In the genomic region with DNA sequence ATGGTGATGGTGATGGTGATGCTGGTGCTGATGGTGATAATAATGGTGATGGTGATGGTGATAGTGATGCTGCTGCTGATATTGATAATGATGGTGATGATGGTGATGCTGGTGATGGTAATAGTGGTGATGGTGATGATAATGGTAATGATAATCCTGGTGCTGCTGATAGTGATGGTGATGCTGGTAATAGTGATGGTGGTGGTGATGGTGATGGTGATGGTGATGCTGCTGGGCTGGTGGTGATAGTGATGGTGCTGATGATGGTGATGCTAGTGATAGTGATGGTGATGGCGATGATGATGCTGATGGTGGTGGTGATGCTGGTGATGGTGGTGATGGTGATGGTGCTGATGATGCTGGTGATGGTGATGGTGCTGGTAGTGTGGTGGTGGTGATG, we compare ENCODE assay signal across 25 cellular contexts. TPM values are rescaled to one million over a fixed set of nuclear protein-coding genes. Genes with fewer than 3 reads are reported as not detected.
DNase-seq lines count a peak whose midpoint lies in the region; FAIRE-seq and TF ChIP-seq lines count a peak whose summit lies in the region.
"Had no signal": no experiment of that assay in that cellular context is flagged by ENCODE, and none has a peak within 500 bp of the region (broad histone marks: within the 10 kb centered on the region; RNA-seq: fewer than 3 reads in every experiment).

No MANE protein-coding gene starts in this region.

- H2BK20ac ChIP-seq in H1 (ENCODE audit: low read length) = no peak overlapping the region

- H3K4me2 ChIP-seq in H1 (ENCODE audit: insufficient read depth in 1 of 2, low read depth in 2 of 2, low read length in 2 of 2) (no peak overlapping the region), mesenchymal stem cell (ENCODE audit: low read length, poor library complexity, severe bottlenecking) (no peak overlapping the region), neuronal stem cell (ENCODE audit: insufficient read depth, low read length, poor library complexity, severe bottlenecking) (no peak overlapping the region)
- H3K4me2 ChIP-seq: A549; BLaER1 treated with 17β-estradiol and CSF1 and Interleukin-3, amounts not matched to agents 10 nM and 100 nM; GM23338 had no signal

- TF ChIP-seq RAD21 in H1 (IDR thresholded peaks at IDR 0.05 in 1 of 2, conservative IDR thresholded peaks at IDR 0.05 in 1 of 2; ENCODE audit: low read depth in 2 of 2, low read length in 2 of 2) = no peak

- no peak overlapping the region for H2AK5ac ChIP-seq in H1 (ENCODE audit: low read depth, low read length)
- no peak overlapping the region for H2AK5ac ChIP-seq in mesenchymal stem cell (ENCODE audit: low read length, severe bottlenecking)
- no peak overlapping the region for H2AK5ac ChIP-seq in neuronal stem cell (ENCODE audit: low read depth, low read length)

- H3K9me3 ChIP-seq in HEK293 (ENCODE audit: control insufficient read depth, insufficient read depth, low read depth, low read length) (no peaks in the 10 kb centered on the region), H1 (ENCODE audit: insufficient read depth in 2 of 2, low read depth in 1 of 2, low read length in 1 of 2) (no peaks in the 10 kb centered on the region), mesenchymal stem cell (ENCODE audit: control insufficient read depth, low read length) (no peaks in the 10 kb centered on the region), neuronal stem cell (replicated peaks in 1 of 2; ENCODE audit: control insufficient read depth in 2 of 2, insufficient read depth in 1 of 2, low read depth in 1 of 2, low read length in 2 of 2) (peaks cover 0 to 4% of the 10 kb centered on the region in 2 donors)
- H3K9me3 ChIP-seq: A549; BE2C; BLaER1 treated with 17β-estradiol and CSF1 and Interleukin-3, amounts not matched to agents 10 nM and 100 nM; HAP-1 had no signal

- H2BK120ac ChIP-seq in H1 (replicated peaks; ENCODE audit: low read depth, low read length) (no peak overlapping the region), mesenchymal stem cell (ENCODE audit: low read depth, low read length) (no peak overlapping the region), neuronal stem cell (ENCODE audit: low read depth, low read length) (no peak overlapping the region)

- H4K91ac ChIP-seq in H1 (replicated peaks; ENCODE audit: insufficient read length, low read length) (no peak overlapping the region), mesenchymal stem cell (ENCODE audit: low read length) (no peak overlapping the region), neuronal stem cell (ENCODE audit: low read depth, low read length, poor library complexity) (no peak overlapping the region)

- H4K8ac ChIP-seq in H1 (ENCODE audit: extremely low read depth, insufficient read depth, low read length) = no peak overlapping the region
- H4K8ac ChIP-seq in mesenchymal stem cell (ENCODE audit: low read length) = peak overlapping the region; percentile 23
- no peak overlapping the region for H4K8ac ChIP-seq in neuronal stem cell (ENCODE audit: low read depth, low read length)

- CTCF ChIA-PET in HEK293 (lab: Yijun Ruan, JAX) = no interaction called here
- CTCF ChIA-PET in H1 (lab: Charles Lee; ENCODE audit: partially characterized antibody) = interaction anchor here (1.2 kb wide), 1 partner anchor 51 kb away, joined by 3 read pairs; no protein-coding TSS in a partner anchor

- H3K36me3 ChIP-seq in HEK293 (ENCODE audit: control insufficient read depth in 2 of 2, insufficient read depth in 1 of 2, low read length in 2 of 2) = no peaks in the 10 kb centered on the region
- H3K36me3 ChIP-seq in H1 (ENCODE audit: control insufficient read depth in 2 of 4, insufficient read depth in 4 of 4, low read length in 3 of 4) = no peaks in the 10 kb centered on the region
- no peaks in the 10 kb centered on the region for H3K36me3 ChIP-seq in mesenchymal stem cell (ENCODE audit: control insufficient read depth in 1 of 2, insufficient read depth in 2 of 2, low read depth in 1 of 2, low read length in 2 of 2)
- H3K36me3 ChIP-seq in neuronal stem cell (replicated peaks in 1 of 2; ENCODE audit: control insufficient read depth in 2 of 2, insufficient read depth in 2 of 2, low read length in 2 of 2) = no peaks in the 10 kb centered on the region
- H3K36me3 ChIP-seq: BE2C; BLaER1 treated with 17β-estradiol and CSF1 and Interleukin-3, amounts not matched to agents 10 nM and 100 nM; HAP-1 had no signal

- TF ChIP-seq POLR2A in H1 (IDR thresholded peaks at IDR 0.05; ENCODE audit: control extremely low read depth in 1 of 2, low read depth in 2 of 2, low read length in 2 of 2) = no peak

- peaks cover 9% of the 10 kb centered on the region; the same call in 1 of the 2 replicates for H3K23me2 ChIP-seq in H1 (ENCODE audit: low read depth, low read length)

- DNase-seq in H1 (ENCODE audit: low read depth in 1 of 2, low spot score in 2 of 2) = no peak
- no peak for DNase-seq in mesenchymal stem cell
- DNase-seq in neuronal stem cell (ENCODE audit: low spot score) = no peak
- no peak for DNase-seq in D721Med (ENCODE audit: insufficient read length, low spot score)
- no peak for DNase-seq in NCI-H2227 treated with DMSO at 0.1 percent for 48 hours (lab: John Stamatoyannopoulos, UW)
- DNase-seq in RKO (ENCODE audit: low spot score) = no peak
- DNase-seq: 8988T; ACHN; AML-193; BE2C; CD4-positive, alpha-beta T cell; CD8-positive, alpha-beta memory T cell; DMS53; DMS79 treated with DMSO at 0.1 percent for 48 hours; GF-D8 had no signal

- H3K4me1 ChIP-seq in HEK293 (ENCODE audit: control insufficient read depth, insufficient read depth, low read length) = no peaks in the 10 kb centered on the region
- H3K4me1 ChIP-seq in H1 (replicated peaks in 1 of 4; ENCODE audit: control insufficient read depth in 3 of 4, insufficient read depth in 4 of 4, low read length in 3 of 4) = no peaks in the 10 kb centered on the region
- no peaks in the 10 kb centered on the region for H3K4me1 ChIP-seq in mesenchymal stem cell (ENCODE audit: control insufficient read depth, insufficient read depth, low read depth, low read length)
- no peaks in the 10 kb centered on the region for H3K4me1 ChIP-seq in neuronal stem cell (ENCODE audit: control insufficient read depth in 2 of 2, insufficient read depth in 1 of 2, low read depth in 1 of 2, low read length in 2 of 2)
- H3K4me1 ChIP-seq: A549; BE2C; BLaER1 treated with 17β-estradiol and CSF1 and Interleukin-3, amounts not matched to agents 10 nM and 100 nM; HAP-1 had no signal

- H3K14ac ChIP-seq in H1 (ENCODE audit: insufficient read length) = no peak overlapping the region
- H3K14ac ChIP-seq in mesenchymal stem cell (ENCODE audit: low read length in 2 of 2) = no peak overlapping the region
- H3K14ac ChIP-seq in neuronal stem cell (ENCODE audit: low read length) = peak overlapping the region; percentile 14

- FAIRE-seq in H1 (lab: Jason Lieb, UNC) (no peak), D721Med (lab: Jason Lieb, UNC) (no peak)
- FAIRE-seq: A549, GM18507, H54 had no signal

- H3K4ac ChIP-seq in H1 (replicated peaks; ENCODE audit: insufficient read length, low read depth, low read length) (no peak overlapping the region), mesenchymal stem cell (ENCODE audit: low read depth in 1 of 2, low read length in 2 of 2) (no peak overlapping the region), neuronal stem cell (ENCODE audit: low read length) (no peak overlapping the region)

- H3K27me3 ChIP-seq in H1 (replicated peaks in 1 of 4; ENCODE audit: control insufficient read depth in 3 of 4, extremely low read depth in 1 of 4, insufficient read depth in 3 of 4, low read length in 3 of 4) = no peaks in the 10 kb centered on the region
- H3K27me3 ChIP-seq in mesenchymal stem cell (ENCODE audit: control insufficient read depth in 1 of 2, insufficient read depth in 1 of 2, low read length in 2 of 2) = peaks cover 0 to 44% of the 10 kb centered on the region in 2 experiments
- H3K27me3 ChIP-seq in neuronal stem cell (ENCODE audit: control insufficient read depth in 3 of 3, insufficient read depth in 3 of 3, low read depth in 1 of 3, low read length in 3 of 3) = no peaks in the 10 kb centered on the region
- H3K27me3 ChIP-seq: BE2C; BLaER1 treated with 17β-estradiol and CSF1 and Interleukin-3, amounts not matched to agents 10 nM and 100 nM had no signal

- no peak overlapping the region for H2BK12ac ChIP-seq in H1 (ENCODE audit: low read depth, low read length)
- H2BK12ac ChIP-seq in mesenchymal stem cell (ENCODE audit: low read length in 2 of 2) = no peak overlapping the region
- H2BK12ac ChIP-seq in neuronal stem cell (ENCODE audit: low read length) = no peak overlapping the region

- H3K56ac ChIP-seq in H1 (replicated peaks; ENCODE audit: insufficient read length, low read depth, low read length) = peak overlapping the region; percentile 93

- H3K27ac ChIP-seq in HEK293 (ENCODE audit: extremely low read depth, low read depth, low read length) (no peak overlapping the region), H1 (ENCODE audit: low read depth, low read length) (no peak overlapping the region), mesenchymal stem cell (ENCODE audit: low read length, poor library complexity, severe bottlenecking) (no peak overlapping the region), neuronal stem cell (replicated peaks; ENCODE audit: low read length) (no peak overlapping the region)
- H3K27ac ChIP-seq: A549; BLaER1 treated with 17β-estradiol and CSF1 and Interleukin-3, amounts not matched to agents 10 nM and 100 nM had no signal

- WGBS in H1 (ENCODE audit: extremely low coverage in 1 of 2, insufficient coverage in 1 of 2, insufficient read length in 1 of 2, insufficient replicate concordance in 2 of 2, low coverage in 1 of 2, low lambda C conversion rate in 2 of 2, missing lambda C conversion rate in 1 of 2), 2 experiments = 83% methylated on average over 1 of the region's 1 CpG; no CpG with 5 or more reads in 1 of the 2 experiments
- 89% methylated on average over 1 of the region's 1 CpG for WGBS in mesenchymal stem cell
- WGBS in neuronal stem cell (ENCODE audit: extremely low coverage in 2 of 2, insufficient read length in 2 of 2, insufficient replicate concordance in 1 of 2), 2 donors = no CpG with 5 or more reads among the region's 1 CpG

- POLR2A ChIA-PET in HEK293 (lab: Yijun Ruan, JAX) (no interaction called here), H1 (lab: Charles Lee; ENCODE audit: partially characterized antibody) (no interaction called here)

- H3K79me2 ChIP-seq in H1 (ENCODE audit: control insufficient read depth in 1 of 2, insufficient read depth in 2 of 2, low read length in 2 of 2) = no peaks in the 10 kb centered on the region

- no peak overlapping the region for H3K23ac ChIP-seq in H1 (ENCODE audit: insufficient read length)
- no peak overlapping the region for H3K23ac ChIP-seq in mesenchymal stem cell (ENCODE audit: low read length in 2 of 2)
- H3K23ac ChIP-seq in neuronal stem cell (ENCODE audit: low read depth, low read length, poor library complexity) = no peak overlapping the region

- H2AFZ ChIP-seq in H1 (ENCODE audit: low read length) = no peak overlapping the region
- H2AFZ ChIP-seq in mesenchymal stem cell (ENCODE audit: low read depth, low read length) = no peak overlapping the region
- H2AFZ ChIP-seq in neuronal stem cell (ENCODE audit: low read length) = no peak overlapping the region
- H2AFZ ChIP-seq: GM23338 had no signal

- H2BK5ac ChIP-seq in H1 (ENCODE audit: low read depth, low read length) (no peak overlapping the region), mesenchymal stem cell (ENCODE audit: low read depth, low read length, poor library complexity, severe bottlenecking) (no peak overlapping the region), neuronal stem cell (ENCODE audit: low read length) (no peak overlapping the region)

- no peak overlapping the region for H4K5ac ChIP-seq in H1 (ENCODE audit: insufficient read length, low read depth, low read length)

- H4K20me1 ChIP-seq in H1 (replicated peaks in 1 of 2; ENCODE audit: control insufficient read depth in 1 of 2, insufficient read depth in 2 of 2, low read length in 2 of 2) = peaks cover 0 to 6% of the 10 kb centered on the region in 2 experiments
- H4K20me1 ChIP-seq: BLaER1 treated with 17β-estradiol and CSF1 and Interleukin-3, amounts not matched to agents 10 nM and 100 nM had no signal

- H3K18ac ChIP-seq in H1 (ENCODE audit: extremely low read depth, low read length) (no peak overlapping the region), mesenchymal stem cell (ENCODE audit: low read depth in 1 of 2, low read length in 2 of 2) (no peak overlapping the region), neuronal stem cell (ENCODE audit: low read length) (no peak overlapping the region)

- no peak overlapping the region for H3K9ac ChIP-seq in H1 (replicated peaks in 1 of 4; ENCODE audit: extremely low read depth in 1 of 4, low read depth in 3 of 4, low read length in 3 of 4)
- no peak overlapping the region for H3K9ac ChIP-seq in mesenchymal stem cell (ENCODE audit: low read length)
- H3K9ac ChIP-seq in neuronal stem cell (ENCODE audit: low read depth, low read length, poor library complexity) = peak overlapping the region; percentile 57
- H3K9ac ChIP-seq: BLaER1 treated with 17β-estradiol and CSF1 and Interleukin-3, amounts not matched to agents 10 nM and 100 nM had no signal

- no peak overlapping the region for H3K4me3 ChIP-seq in HEK293 (ENCODE audit: low read depth, low read length)
- no peak overlapping the region for H3K4me3 ChIP-seq in H1 (ENCODE audit: extremely low read depth in 1 of 4, insufficient read depth in 2 of 4, low read depth in 3 of 4, low read length in 4 of 4)
- H3K4me3 ChIP-seq in mesenchymal stem cell (ENCODE audit: insufficient read depth in 1 of 2, low read depth in 1 of 2, low read length in 2 of 2) = no peak overlapping the region
- peak overlapping the region in 1 of 2 donors; percentile 63 for H3K4me3 ChIP-seq in neuronal stem cell (ENCODE audit: low read length in 2 of 2)
- H3K4me3 ChIP-seq: A549; BLaER1 treated with 17β-estradiol and CSF1 and Interleukin-3, amounts not matched to agents 10 nM and 100 nM; GM23338; HAP-1 had no signal

- no peak for TF ChIP-seq EP300 in H1 (IDR thresholded peaks at IDR 0.05; ENCODE audit: borderline replicate concordance in 1 of 2, low read depth in 2 of 2, low read length in 2 of 2)

- H3K79me1 ChIP-seq in H1 (ENCODE audit: low read depth, low read length) (no peaks in the 10 kb centered on the region), mesenchymal stem cell (replicated peaks; ENCODE audit: low read length, poor library complexity, severe bottlenecking) (no peaks in the 10 kb centered on the region), neuronal stem cell (ENCODE audit: low read depth, low read length) (no peaks in the 10 kb centered on the region)

- TF ChIP-seq CTCF in HEK293 (tag by site-specific recombination; IDR thresholded peaks at IDR 0.05) (no peak), H1 (IDR thresholded peaks at IDR 0.05; ENCODE audit: control extremely low read depth in 1 of 3, insufficient read depth in 1 of 3, low read depth in 1 of 3, low read length in 3 of 3) (no peak), D721Med (IDR thresholded peaks at IDR 0.05; ENCODE audit: insufficient read depth, missing control alignments) (no peak)

- H2BK15ac ChIP-seq in H1 (ENCODE audit: low read length) (no peak overlapping the region), mesenchymal stem cell (ENCODE audit: low read depth, poor library complexity, severe bottlenecking) (no peak overlapping the region), neuronal stem cell (ENCODE audit: low read length) (no peak overlapping the region)

RNA-seq across cellular contexts. Expression of a gene that starts 58.4 kb away (rescaled TPM):
- 28.5 and 29.1 TPM in 2 replicates for total RNA-seq in H1 (2021; fragmentation: NEBNext Ultra II Directional; extraction: Animal tissue kit (Norgen Biotek cat#: 25700))
- 22.5 and 37.6 TPM in 2 replicates for polyA plus RNA-seq in H1 (2011; rRNA removed)
- 13.3 TPM for polyA plus RNA-seq in H1 (2011; cell fraction: cytosol; rRNA removed)
- polyA plus RNA-seq in H1 (2011; cell fraction: nucleus; rRNA removed) = 27.6 TPM
- polyA plus RNA-seq in H1 (2012, experiment 1 of 2) = 15.1 to 20.1 TPM (median 18.1 TPM) in 4 replicates
- 14.3 TPM for polyA plus RNA-seq in H1 (2012, experiment 2 of 2)
- 31.3 TPM for polyA plus RNA-seq in H1 (2013, experiment 1 of 2)
- polyA plus RNA-seq in H1 (2013, experiment 2 of 2) = 36.2 TPM
- 12.0 and 17.4 TPM in 2 replicates for polyA minus RNA-seq in H1 (2011; rRNA and poly(A)+ RNA removed)
- polyA minus RNA-seq in H1 (2011; cell fraction: cytosol; rRNA and poly(A)+ RNA removed) = 19.3 TPM
- 14.6 TPM for polyA minus RNA-seq in H1 (2011; cell fraction: nucleus; rRNA and poly(A)+ RNA removed)
- not detected for polyA plus RNA-seq in mesenchymal stem cell (2013, experiment 1 of 2)
- not detected for polyA plus RNA-seq in mesenchymal stem cell (2013, experiment 2 of 2)
- 5.2 TPM for polyA plus RNA-seq in neuronal stem cell (2013, experiment 1 of 2)
- polyA plus RNA-seq in neuronal stem cell (2013, experiment 2 of 2) = 5.5 TPM
- total RNA-seq: CD4-positive, alpha-beta T cell; CD8-positive, alpha-beta memory T cell; Daoy; G401 had no signal
- polyA plus RNA-seq: A549; CD14-positive monocyte; CD8-positive, alpha-beta memory T cell had no signal
